ENCODE assay signal across 8 cellular contexts in the genomic region with DNA sequence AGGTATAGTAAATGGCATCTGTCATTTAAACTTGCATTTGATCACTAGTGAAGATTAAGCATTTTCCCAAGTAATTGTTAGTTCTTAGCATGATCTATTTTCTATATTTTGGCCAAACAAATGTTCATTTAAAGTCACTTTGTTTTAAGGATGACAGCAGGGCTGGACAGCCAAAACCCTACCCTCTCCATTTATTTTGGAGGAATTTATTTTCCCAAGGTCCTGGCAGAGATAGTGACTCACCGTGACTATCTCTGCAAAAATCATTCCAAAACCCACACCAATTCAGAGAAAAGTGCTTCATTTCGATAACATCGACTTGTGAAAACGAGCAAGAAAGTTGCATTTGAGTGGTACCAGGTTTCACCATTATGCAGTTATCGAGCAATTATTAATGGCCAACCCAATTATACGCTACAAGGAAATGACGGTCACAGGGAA. TPM values are rescaled to one million over a fixed set of nuclear protein-coding genes. Genes with fewer than 3 reads are reported as not detected.
A peak's percentile ranks its signal among the peaks of the same experiment; 100 is the strongest.
DNase-seq lines count a peak whose midpoint lies in the region; ATAC-seq lines count a peak whose summit lies in the region.

No MANE protein-coding gene starts in this region.

- no peak overlapping the region for H3K27ac ChIP-seq in iPS DF 6.9 (ENCODE audit: low read length)

- ATAC-seq in GM21786 (IDR thresholded peaks at IDR 0.05; ENCODE audit: unreplicated experiment) (peak; percentile 14), GM21515 (IDR thresholded peaks at IDR 0.05; ENCODE audit: unreplicated experiment) (no peak)
- peak; percentile 46 for ATAC-seq in stimulated activated naive CD8-positive, alpha-beta T cell treated with anti-CD3 and anti-CD28 coated beads, Interleukin-15, amount 100 ng/mL, for 72 hours

- POLR2A ChIA-PET in activated CD4-positive, alpha-beta memory T cell treated with anti-CD3 and anti-CD28 coated beads for 36 hours (lab: Charles Lee) = interaction anchor here (0.6 to 2.4 kb wide), 6 partner anchors 12 to 766 kb away, joined by 3 to 6 read pairs (median 4); partner anchors contain the start of genes C17orf67, DGKE, MRPS23 and SCPEP1

- peak overlapping the region; percentile 84 for H3K27ac Mint-ChIP-seq in activated CD4-positive, alpha-beta memory T cell treated with anti-CD3 and anti-CD28 coated beads for 36 hours
- peak overlapping the region; percentile 94 to 96 for H3K27ac Mint-ChIP-seq in stimulated activated naive CD8-positive, alpha-beta T cell treated with anti-CD3 and anti-CD28 coated beads, Interleukin-15, amount 100 ng/mL, for 72 hours

- no CpG with 5 or more reads among the region's 7 CpGs for WGBS in iPS DF 6.9 (ENCODE audit: insufficient coverage, insufficient read length)

- H3K36me3 Mint-ChIP-seq in activated CD4-positive, alpha-beta memory T cell treated with anti-CD3 and anti-CD28 coated beads for 36 hours = no peaks in the 10 kb centered on the region

- H3K4me3 Mint-ChIP-seq in activated CD4-positive, alpha-beta memory T cell treated with anti-CD3 and anti-CD28 coated beads for 36 hours = peak overlapping the region; percentile 82
- peak overlapping the region; percentile 88 to 89 for H3K4me3 Mint-ChIP-seq in stimulated activated naive CD8-positive, alpha-beta T cell treated with anti-CD3 and anti-CD28 coated beads, Interleukin-15, amount 100 ng/mL, for 72 hours

- H3K9me3 ChIP-seq in iPS DF 6.9 (ENCODE audit: control insufficient read depth, insufficient read depth, low read length) = no peaks in the 10 kb centered on the region

- H3K4me3 ChIP-seq in iPS DF 6.9 (ENCODE audit: low read length) = peak overlapping the region; percentile 97; the same call in 1 of the 2 replicates

- CTCF ChIA-PET in activated CD4-positive, alpha-beta memory T cell treated with anti-CD3 and anti-CD28 coated beads for 36 hours (lab: Charles Lee) = interaction anchor here (0.6 to 1.5 kb wide), 4 partner anchors 12 to 159 kb away, joined by 3 to 4 read pairs (median 4); partner anchors contain the start of gene COIL

- peak; percentile 27 for DNase-seq in AG08396 (ENCODE audit: low spot score)
- no peak for DNase-seq in activated CD4-positive, alpha-beta memory T cell treated with anti-CD3 and anti-CD28 coated beads for 36 hours
- DNase-seq in iPS DF 6.9 (ENCODE audit: low read depth, low spot score) = no peak
- DNase-seq in stimulated activated naive CD8-positive, alpha-beta T cell treated with anti-CD3 and anti-CD28 coated beads, Interleukin-15, amount 100 ng/mL, for 72 hours = no peak
- no peak for DNase-seq in head of caudate nucleus
- DNase-seq in GDM1 (lab: John Stamatoyannopoulos, UW) = no peak

- no peaks in the 10 kb centered on the region; the same call in 1 of the 2 replicates for H3K27me3 ChIP-seq in iPS DF 6.9 (ENCODE audit: control insufficient read depth, insufficient read depth, low read length)

- no peaks in the 10 kb centered on the region for H3K36me3 ChIP-seq in iPS DF 6.9 (ENCODE audit: control insufficient read depth, insufficient read depth, low read length)

- peaks cover 38% of the 10 kb centered on the region for H3K4me1 Mint-ChIP-seq in activated CD4-positive, alpha-beta memory T cell treated with anti-CD3 and anti-CD28 coated beads for 36 hours (ENCODE audit: low read depth)
- peaks cover 46% of the 10 kb centered on the region for H3K4me1 Mint-ChIP-seq in stimulated activated naive CD8-positive, alpha-beta T cell treated with anti-CD3 and anti-CD28 coated beads, Interleukin-15, amount 100 ng/mL, for 72 hours

- H3K4me1 ChIP-seq in iPS DF 6.9 (ENCODE audit: control insufficient read depth, insufficient read depth, low read length) = peaks cover 2% of the 10 kb centered on the region; the same call in 1 of the 2 replicates

- no peaks in the 10 kb centered on the region for H3K27me3 Mint-ChIP-seq in activated CD4-positive, alpha-beta memory T cell treated with anti-CD3 and anti-CD28 coated beads for 36 hours
- no peaks in the 10 kb centered on the region for H3K27me3 Mint-ChIP-seq in stimulated activated naive CD8-positive, alpha-beta T cell treated with anti-CD3 and anti-CD28 coated beads, Interleukin-15, amount 100 ng/mL, for 72 hours

- no peaks in the 10 kb centered on the region for H3K9me3 Mint-ChIP-seq in activated CD4-positive, alpha-beta memory T cell treated with anti-CD3 and anti-CD28 coated beads for 36 hours
- H3K9me3 Mint-ChIP-seq in stimulated activated naive CD8-positive, alpha-beta T cell treated with anti-CD3 and anti-CD28 coated beads, Interleukin-15, amount 100 ng/mL, for 72 hours = no peaks in the 10 kb centered on the region

- intact Hi-C loops in activated CD4-positive, alpha-beta memory T cell treated with anti-CD3 and anti-CD28 coated beads for 36 hours (cut with micrococcal nuclease) = no loop called here
- intact Hi-C loops in head of caudate nucleus (cut with DNase I) = loop anchor here (10.0 kb wide), 1 partner anchor 110 kb away; the partner anchor contains the start of gene SCPEP1

RNA-seq across cellular contexts. Expression of gene AKAP1, which starts 0.7 kb away (rescaled TPM):
- total RNA-seq in activated CD4-positive, alpha-beta memory T cell treated with anti-CD3 and anti-CD28 coated beads for 36 hours = 10 to 100 TPM; 24.5 to 30.8 TPM
